Comparison of ENCODE assay signal across 11 cellular contexts in the genomic region with DNA sequence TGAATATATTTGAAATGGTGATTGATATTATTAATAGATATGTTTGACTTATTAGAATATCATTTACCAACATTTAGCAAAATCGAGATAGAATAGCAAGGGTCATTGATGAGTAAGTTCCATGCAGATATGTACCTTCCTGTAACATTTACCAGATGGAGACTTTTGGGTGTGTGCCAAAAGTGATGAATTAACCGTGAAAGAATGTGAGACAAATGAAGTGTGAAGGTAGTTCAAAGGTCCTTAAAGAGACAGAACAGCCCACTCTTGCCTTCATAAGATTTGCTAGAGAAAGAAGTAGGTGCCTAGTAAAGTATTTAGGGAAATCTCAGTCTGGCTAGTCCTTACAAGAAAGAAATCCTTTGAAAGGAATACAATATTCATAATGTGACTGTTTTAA. TPM values are rescaled to one million over a fixed set of nuclear protein-coding genes. Genes with fewer than 3 reads are reported as not detected.
DNase-seq lines count a peak whose midpoint lies in the region; ATAC-seq and TF ChIP-seq lines count a peak whose summit lies in the region.
"Had no signal": no experiment of that assay in that cellular context is flagged by ENCODE, and none has a peak within 500 bp of the region (broad histone marks: within the 10 kb centered on the region; RNA-seq: fewer than 3 reads in every experiment).

No MANE protein-coding gene starts in this region.

- no peaks in the 10 kb centered on the region for H3K9me3 Mint-ChIP-seq in HFFc6
- H3K9me3 Mint-ChIP-seq: memory B cell had no signal

- ATAC-seq in GM18498 (IDR thresholded peaks at IDR 0.05; ENCODE audit: unreplicated experiment) (no peak), GM19328 (IDR thresholded peaks at IDR 0.05; ENCODE audit: unreplicated experiment) (no peak)

- no peak overlapping the region for H3K4me3 Mint-ChIP-seq in HFFc6
- H3K4me3 Mint-ChIP-seq: memory B cell had no signal

- peak overlapping the region; percentile 73 for H3K27ac ChIP-seq in SJCRH30

- DNase-seq in AG08396 (ENCODE audit: low spot score), result peak; percentile 19
- peak; percentile 20 for DNase-seq in HFFc6
- DNase-seq in SJCRH30, result peak; percentile 73 to 94
- peak; percentile 94 for DNase-seq in glomerular visceral epithelial cell (ENCODE audit: extremely low spot score)
- DNase-seq in HuH-7 (ENCODE audit: low spot score), result no peak
- no peak for DNase-seq in stimulated activated CD4-positive, alpha-beta T cell treated with anti-CD3 and anti-CD28 coated beads, Interleukin-2, amount 100 ng/mL, for 24 hours
- DNase-seq: Right ventricle myocardium superior; stimulated activated CD4-positive, alpha-beta T cell treated with anti-CD3 and anti-CD28 coated beads, Interleukin-1b, Interleukin-23, amount 100 ng/mL, for 48 hours had no signal

- H3K36me3 Mint-ChIP-seq in HFFc6 (ENCODE audit: low read depth), result no peaks in the 10 kb centered on the region
- H3K36me3 Mint-ChIP-seq: memory B cell had no signal

- peaks cover 8% of the 10 kb centered on the region for H3K27me3 Mint-ChIP-seq in HFFc6 (ENCODE audit: insufficient read depth)

- H3K36me3 ChIP-seq in SJCRH30, result no peaks in the 10 kb centered on the region

- peaks cover 13% of the 10 kb centered on the region for H3K4me1 Mint-ChIP-seq in HFFc6 (ENCODE audit: low read depth)

- H3K4me3 ChIP-seq in SJCRH30, result no peak overlapping the region

- TF ChIP-seq CTCF in HFFc6 (IDR thresholded peaks at IDR 0.05), result no peak

- H3K9me3 ChIP-seq in SJCRH30 (replicated peaks), result no peaks in the 10 kb centered on the region

- no peaks in the 10 kb centered on the region for H3K27me3 ChIP-seq in SJCRH30

- H3K4me1 ChIP-seq in SJCRH30, result peaks cover 27% of the 10 kb centered on the region

- H3K27ac Mint-ChIP-seq in HFFc6, result no peak overlapping the region
- H3K27ac Mint-ChIP-seq: memory B cell had no signal

RNA-seq across cellular contexts. Expression of a gene that starts 45.5 kb away (rescaled TPM):
- 1 to 10 TPM; 1.9 to 5.6 (median 4.8) TPM for total RNA-seq in HFFc6 (2021; fragmentation: NEBNext Ultra II Directional; extraction: Animal tissue kit (Norgen Biotek cat#: 25700))
- total RNA-seq in SJCRH30 (2014; rRNA removed; shearing (Covaris generic)), result 9.0 and 10.3 TPM in 2 replicates

Comparison
In these comparisons a context has a peak if more than half of its experiments do, and no peak if none do; other contexts are left out.
1. DNase-seq: peak in AG08396 (single experiment), HFFc6 (single experiment), SJCRH30 (2 of 2) and glomerular visceral epithelial cell (single experiment); none in HuH-7 (single experiment) and stimulated activated CD4-positive, alpha-beta T cell treated with anti-CD3 and anti-CD28 coated beads, Interleukin-2, amount 100 ng/mL, for 24 hours (0 of 2).